In the genomic region with DNA sequence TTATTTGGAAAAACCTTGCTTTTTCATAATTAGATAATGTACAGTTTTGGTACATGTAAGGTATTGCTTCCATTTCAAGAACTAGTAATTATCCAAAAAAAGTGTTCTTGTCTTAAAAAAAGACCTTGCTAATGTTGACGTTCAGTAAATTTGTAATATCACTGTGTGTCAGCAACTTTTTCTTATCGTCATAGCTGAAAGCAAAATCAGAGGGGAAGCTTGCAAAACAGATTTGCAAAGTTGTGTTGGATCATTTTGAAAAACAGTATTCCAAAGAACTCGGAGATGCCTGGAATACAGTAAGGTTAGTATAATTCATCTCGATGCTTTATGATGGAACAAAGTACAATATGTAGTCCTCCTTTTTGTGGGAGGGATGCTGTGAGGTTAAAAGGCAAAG, we compare ENCODE assay signal across 1 cellular context.
TF ChIP-seq lines count a peak whose summit lies in the region.

No MANE protein-coding gene starts in this region.

TF ChIP-seq in SK-N-SH treated with all-trans-retinoic acid at 6 μM for 48 hours, 23 proteins besides CTCF, POLR2A, EP300 and RAD21 (continued from another document):
- TF ChIP-seq, protein P1, sequence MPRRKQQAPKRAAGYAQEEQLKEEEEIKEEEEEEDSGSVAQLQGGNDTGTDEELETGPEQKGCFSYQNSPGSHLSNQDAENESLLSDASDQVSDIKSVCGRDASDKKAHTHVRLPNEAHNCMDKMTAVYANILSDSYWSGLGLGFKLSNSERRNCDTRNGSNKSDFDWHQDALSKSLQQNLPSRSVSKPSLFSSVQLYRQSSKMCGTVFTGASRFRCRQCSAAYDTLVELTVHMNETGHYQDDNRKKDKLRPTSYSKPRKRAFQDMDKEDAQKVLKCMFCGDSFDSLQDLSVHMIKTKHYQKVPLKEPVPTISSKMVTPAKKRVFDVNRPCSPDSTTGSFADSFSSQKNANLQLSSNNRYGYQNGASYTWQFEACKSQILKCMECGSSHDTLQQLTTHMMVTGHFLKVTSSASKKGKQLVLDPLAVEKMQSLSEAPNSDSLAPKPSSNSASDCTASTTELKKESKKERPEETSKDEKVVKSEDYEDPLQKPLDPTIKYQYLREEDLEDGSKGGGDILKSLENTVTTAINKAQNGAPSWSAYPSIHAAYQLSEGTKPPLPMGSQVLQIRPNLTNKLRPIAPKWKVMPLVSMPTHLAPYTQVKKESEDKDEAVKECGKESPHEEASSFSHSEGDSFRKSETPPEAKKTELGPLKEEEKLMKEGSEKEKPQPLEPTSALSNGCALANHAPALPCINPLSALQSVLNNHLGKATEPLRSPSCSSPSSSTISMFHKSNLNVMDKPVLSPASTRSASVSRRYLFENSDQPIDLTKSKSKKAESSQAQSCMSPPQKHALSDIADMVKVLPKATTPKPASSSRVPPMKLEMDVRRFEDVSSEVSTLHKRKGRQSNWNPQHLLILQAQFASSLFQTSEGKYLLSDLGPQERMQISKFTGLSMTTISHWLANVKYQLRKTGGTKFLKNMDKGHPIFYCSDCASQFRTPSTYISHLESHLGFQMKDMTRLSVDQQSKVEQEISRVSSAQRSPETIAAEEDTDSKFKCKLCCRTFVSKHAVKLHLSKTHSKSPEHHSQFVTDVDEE (CRISPR knock-in tag; IDR thresholded peaks at IDR 0.05), result no peak
- TF ChIP-seq TCF4 (CRISPR knock-in tag; IDR thresholded peaks at IDR 0.05; ENCODE audit: borderline replicate concordance) (no peak), ZC3H10 (CRISPR knock-in tag; IDR thresholded peaks at IDR 0.05) (no peak), ESRRG (CRISPR knock-in tag; IDR thresholded peaks at IDR 0.05) (no peak)
TF ChIP-seq in SK-N-SH treated with all-trans-retinoic acid at 6 μM for 48 hours: peak in this region for 0.
